Comparison of ENCODE assay signal across 1 cellular context in the genomic region with DNA sequence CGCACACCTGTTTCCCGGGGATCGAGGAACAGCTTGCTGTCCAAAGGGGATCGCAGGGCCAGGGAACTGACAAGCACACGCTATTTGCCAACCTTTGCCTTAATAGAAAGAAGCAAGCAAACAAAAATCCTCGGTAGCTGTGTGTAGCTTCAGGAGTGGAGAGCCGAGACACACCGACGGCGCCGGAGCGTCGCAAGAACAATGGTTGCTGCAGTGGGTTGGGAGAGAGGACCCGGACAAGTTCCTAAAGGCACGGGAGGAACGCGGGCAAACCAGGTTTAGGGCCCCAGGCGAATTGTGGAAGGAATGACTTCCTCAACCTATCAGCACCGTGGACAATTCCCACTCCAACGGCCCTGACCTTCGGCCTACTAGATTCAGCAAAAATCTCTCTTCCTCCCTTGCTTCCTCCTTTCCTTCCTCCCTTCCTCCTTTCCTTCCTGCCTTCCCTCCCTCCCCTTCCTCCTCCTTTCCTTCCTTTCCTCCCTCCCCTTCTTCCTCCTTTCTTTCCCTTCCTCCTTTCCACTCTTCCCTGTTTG.
TF ChIP-seq lines count a peak whose summit lies in the region.

No MANE protein-coding gene starts in this region.

TF ChIP-seq in SK-N-SH treated with all-trans-retinoic acid at 6 μM for 48 hours, 23 proteins besides CTCF, POLR2A, EP300 and RAD21 (continued from another document):
- TF ChIP-seq, protein P1, sequence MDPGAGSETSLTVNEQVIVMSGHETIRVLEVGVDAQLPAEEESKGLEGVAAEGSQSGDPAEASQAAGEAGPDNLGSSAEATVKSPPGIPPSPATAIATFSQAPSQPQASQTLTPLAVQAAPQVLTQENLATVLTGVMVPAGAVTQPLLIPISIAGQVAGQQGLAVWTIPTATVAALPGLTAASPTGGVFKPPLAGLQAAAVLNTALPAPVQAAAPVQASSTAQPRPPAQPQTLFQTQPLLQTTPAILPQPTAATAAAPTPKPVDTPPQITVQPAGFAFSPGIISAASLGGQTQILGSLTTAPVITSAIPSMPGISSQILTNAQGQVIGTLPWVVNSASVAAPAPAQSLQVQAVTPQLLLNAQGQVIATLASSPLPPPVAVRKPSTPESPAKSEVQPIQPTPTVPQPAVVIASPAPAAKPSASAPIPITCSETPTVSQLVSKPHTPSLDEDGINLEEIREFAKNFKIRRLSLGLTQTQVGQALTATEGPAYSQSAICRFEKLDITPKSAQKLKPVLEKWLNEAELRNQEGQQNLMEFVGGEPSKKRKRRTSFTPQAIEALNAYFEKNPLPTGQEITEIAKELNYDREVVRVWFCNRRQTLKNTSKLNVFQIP (CRISPR knock-in tag; IDR thresholded peaks at IDR 0.05; ENCODE audit: borderline replicate concordance, low read depth), result no peak
- TF ChIP-seq, protein P2, sequence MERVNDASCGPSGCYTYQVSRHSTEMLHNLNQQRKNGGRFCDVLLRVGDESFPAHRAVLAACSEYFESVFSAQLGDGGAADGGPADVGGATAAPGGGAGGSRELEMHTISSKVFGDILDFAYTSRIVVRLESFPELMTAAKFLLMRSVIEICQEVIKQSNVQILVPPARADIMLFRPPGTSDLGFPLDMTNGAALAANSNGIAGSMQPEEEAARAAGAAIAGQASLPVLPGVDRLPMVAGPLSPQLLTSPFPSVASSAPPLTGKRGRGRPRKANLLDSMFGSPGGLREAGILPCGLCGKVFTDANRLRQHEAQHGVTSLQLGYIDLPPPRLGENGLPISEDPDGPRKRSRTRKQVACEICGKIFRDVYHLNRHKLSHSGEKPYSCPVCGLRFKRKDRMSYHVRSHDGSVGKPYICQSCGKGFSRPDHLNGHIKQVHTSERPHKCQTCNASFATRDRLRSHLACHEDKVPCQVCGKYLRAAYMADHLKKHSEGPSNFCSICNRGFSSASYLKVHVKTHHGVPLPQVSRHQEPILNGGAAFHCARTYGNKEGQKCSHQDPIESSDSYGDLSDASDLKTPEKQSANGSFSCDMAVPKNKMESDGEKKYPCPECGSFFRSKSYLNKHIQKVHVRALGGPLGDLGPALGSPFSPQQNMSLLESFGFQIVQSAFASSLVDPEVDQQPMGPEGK (CRISPR knock-in tag; IDR thresholded peaks at IDR 0.05; ENCODE audit: borderline replicate concordance), result no peak
- no peak for TF ChIP-seq GLIS3 (CRISPR knock-in tag; IDR thresholded peaks at IDR 0.05)
TF ChIP-seq in SK-N-SH treated with all-trans-retinoic acid at 6 μM for 48 hours: peak in this region for 0.
